1 cellular context compared by ENCODE assay signal in the genomic region with DNA sequence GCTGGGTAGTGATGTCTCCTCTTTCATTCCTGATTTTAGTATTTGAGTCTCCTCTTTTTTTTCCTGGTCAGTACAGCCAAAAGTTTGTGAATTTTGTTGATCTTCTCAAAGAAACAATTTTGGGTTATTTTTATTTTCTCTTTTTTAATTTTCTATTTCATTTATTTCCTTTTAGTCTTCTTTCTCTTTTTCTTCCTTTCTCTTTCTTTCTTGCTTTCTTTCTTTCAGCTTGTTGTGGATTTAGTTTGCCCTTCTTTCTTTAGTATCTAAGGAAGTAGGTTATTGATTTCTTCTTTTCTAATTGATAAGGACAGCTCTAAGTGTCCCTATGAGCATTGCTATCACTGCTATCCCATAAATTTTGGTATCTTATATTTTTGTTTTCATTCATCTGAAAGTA.
TF ChIP-seq lines count a peak whose summit lies in the region.

No MANE protein-coding gene starts in this region.

TF ChIP-seq in HEK293, 187 proteins besides CTCF, POLR2A, EP300 and RAD21 (continued from another document):
- TF ChIP-seq, protein P1, sequence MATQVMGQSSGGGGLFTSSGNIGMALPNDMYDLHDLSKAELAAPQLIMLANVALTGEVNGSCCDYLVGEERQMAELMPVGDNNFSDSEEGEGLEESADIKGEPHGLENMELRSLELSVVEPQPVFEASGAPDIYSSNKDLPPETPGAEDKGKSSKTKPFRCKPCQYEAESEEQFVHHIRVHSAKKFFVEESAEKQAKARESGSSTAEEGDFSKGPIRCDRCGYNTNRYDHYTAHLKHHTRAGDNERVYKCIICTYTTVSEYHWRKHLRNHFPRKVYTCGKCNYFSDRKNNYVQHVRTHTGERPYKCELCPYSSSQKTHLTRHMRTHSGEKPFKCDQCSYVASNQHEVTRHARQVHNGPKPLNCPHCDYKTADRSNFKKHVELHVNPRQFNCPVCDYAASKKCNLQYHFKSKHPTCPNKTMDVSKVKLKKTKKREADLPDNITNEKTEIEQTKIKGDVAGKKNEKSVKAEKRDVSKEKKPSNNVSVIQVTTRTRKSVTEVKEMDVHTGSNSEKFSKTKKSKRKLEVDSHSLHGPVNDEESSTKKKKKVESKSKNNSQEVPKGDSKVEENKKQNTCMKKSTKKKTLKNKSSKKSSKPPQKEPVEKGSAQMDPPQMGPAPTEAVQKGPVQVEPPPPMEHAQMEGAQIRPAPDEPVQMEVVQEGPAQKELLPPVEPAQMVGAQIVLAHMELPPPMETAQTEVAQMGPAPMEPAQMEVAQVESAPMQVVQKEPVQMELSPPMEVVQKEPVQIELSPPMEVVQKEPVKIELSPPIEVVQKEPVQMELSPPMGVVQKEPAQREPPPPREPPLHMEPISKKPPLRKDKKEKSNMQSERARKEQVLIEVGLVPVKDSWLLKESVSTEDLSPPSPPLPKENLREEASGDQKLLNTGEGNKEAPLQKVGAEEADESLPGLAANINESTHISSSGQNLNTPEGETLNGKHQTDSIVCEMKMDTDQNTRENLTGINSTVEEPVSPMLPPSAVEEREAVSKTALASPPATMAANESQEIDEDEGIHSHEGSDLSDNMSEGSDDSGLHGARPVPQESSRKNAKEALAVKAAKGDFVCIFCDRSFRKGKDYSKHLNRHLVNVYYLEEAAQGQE (tag by site-specific recombination; IDR thresholded peaks at IDR 0.05) = no peak
- TF ChIP-seq ZNF433 (tag by site-specific recombination; IDR thresholded peaks at IDR 0.05; ENCODE audit: low read depth) = no peak
- TF ChIP-seq PRDM1 (tag by site-specific recombination; IDR thresholded peaks at IDR 0.05) = peak; percentile 83
- TF ChIP-seq ZNF596 (tag by site-specific recombination; IDR thresholded peaks at IDR 0.05) = no peak
- no peak for TF ChIP-seq SETDB1 (IDR thresholded peaks at IDR 0.05; ENCODE audit: insufficient read length, low read length)
- no peak for TF ChIP-seq ZNF302 (tag by site-specific recombination; IDR thresholded peaks at IDR 0.05; ENCODE audit: low read depth)
